Comparison of ENCODE assay signal across 8 cellular contexts in the genomic region with DNA sequence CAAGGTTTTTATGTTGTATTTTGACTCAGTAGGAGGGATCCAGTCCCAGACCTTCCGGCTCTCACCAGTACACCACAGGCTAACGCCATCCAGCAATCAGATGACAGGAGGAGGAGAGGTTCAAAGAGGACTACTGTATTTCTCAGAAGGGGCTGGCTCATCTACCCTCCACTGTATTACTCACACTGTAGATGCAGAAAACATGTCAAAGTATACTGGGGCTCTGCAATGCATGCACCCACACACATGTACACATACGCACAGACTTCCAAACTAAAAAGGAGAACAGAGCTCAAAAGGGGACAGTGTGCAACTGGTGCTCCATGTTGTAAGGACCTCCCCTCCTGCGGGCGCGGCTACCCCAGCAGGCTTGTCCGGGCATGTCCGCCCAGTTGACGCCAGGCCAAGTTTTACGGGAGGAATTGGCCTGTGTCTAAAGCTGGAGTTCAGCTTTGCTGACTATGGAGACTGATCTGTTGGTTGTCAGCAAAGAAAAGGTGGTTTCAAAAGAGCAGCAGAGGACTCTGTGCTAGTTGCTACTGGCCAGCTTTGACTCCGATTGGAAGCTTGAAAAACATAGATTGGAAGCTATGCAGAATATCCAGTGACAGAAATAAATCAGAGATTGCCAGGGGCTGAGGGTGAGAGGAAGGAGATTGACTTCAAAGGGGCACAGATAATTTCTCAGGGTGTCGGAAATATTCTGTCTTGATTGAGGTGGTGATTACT.
DNase-seq lines count a peak whose midpoint lies in the region; ATAC-seq, FAIRE-seq and TF ChIP-seq lines count a peak whose summit lies in the region.

No MANE protein-coding gene starts in this region.

- no peak overlapping the region for H3K4me3 ChIP-seq in HAP-1
- no peak overlapping the region for H3K4me3 ChIP-seq in colonic mucosa
- no peak overlapping the region for H3K4me3 ChIP-seq in lower leg skin (ENCODE audit: low read depth, poor library complexity, severe bottlenecking)

- peak overlapping the region; percentile 27 for H3K27ac ChIP-seq in colonic mucosa

- WGBS in lower leg skin, 2 donors, result 11 to 19% methylated on average over 12 of the region's 12 CpGs

- no peak for TF ChIP-seq POLR2A in lower leg skin (IDR thresholded peaks at IDR 0.05)

- ATAC-seq in GM21360 (IDR thresholded peaks at IDR 0.05; ENCODE audit: unreplicated experiment), result no peak

- no peaks in the 10 kb centered on the region for H3K36me3 ChIP-seq in HAP-1 (replicated peaks)
- no peaks in the 10 kb centered on the region for H3K36me3 ChIP-seq in colonic mucosa

- peak; percentile 80 for FAIRE-seq in RCC 7860 (lab: Jason Lieb, UNC)

- no peaks in the 10 kb centered on the region for H3K27me3 ChIP-seq in HAP-1 (ENCODE audit: low read depth)
- H3K27me3 ChIP-seq in colonic mucosa, result no peaks in the 10 kb centered on the region

- intact Hi-C loops in colonic mucosa (cut with DNase I), result loop anchor here (5.0 to 10.0 kb wide), 2 partner anchors 442 to 535 kb away; partner anchors contain the start of gene TRIM13
- intact Hi-C loops in lower leg skin (cut with DNase I; ENCODE audit: low total_unique reads), result loop anchor here (5.0 kb wide), 1 partner anchor 552 kb away; no protein-coding TSS in a partner anchor

- in situ Hi-C loops in HAP-1 (cut with MboI; ENCODE audit: low sequenced_read_pairs), result loop anchor here (25.0 kb wide), 1 partner anchor 442 kb away; no protein-coding TSS in a partner anchor

- TF ChIP-seq CTCF in colonic mucosa (IDR thresholded peaks at IDR 0.05) (no peak), lower leg skin (IDR thresholded peaks at IDR 0.05) (no peak)

- peaks cover 13% of the 10 kb centered on the region for H3K4me1 ChIP-seq in HAP-1
- peaks cover 8% of the 10 kb centered on the region for H3K4me1 ChIP-seq in colonic mucosa

- H3K9me3 ChIP-seq in HAP-1 (no peaks in the 10 kb centered on the region), colonic mucosa (no peaks in the 10 kb centered on the region)

- peak overlapping the region in 1 of 2 donors; percentile 38 for H3K9ac ChIP-seq in colonic mucosa (ENCODE audit: low read depth in 2 of 2, low read length in 2 of 2)

- DNase-seq in AG08395 (ENCODE audit: low spot score), result peak; percentile 57
- DNase-seq in HAP-1 (ENCODE audit: low spot score in 2 of 2), result peak; percentile 63 to 90
- DNase-seq in RCC 7860 (ENCODE audit: low spot score), result peak; percentile 74
- peak; percentile 90 for DNase-seq in colonic mucosa
- peak; percentile 83 to 95 for DNase-seq in lower leg skin (ENCODE audit: low spot score in 2 of 2)
- peak; percentile 71 for DNase-seq in superior temporal gyrus (ENCODE audit: extremely low spot score)
- DNase-seq in 8988T, result no peak
